In genomic region chr9:114471157-114471556, GRCh38 we compare ENCODE assay signal across 33 cellular contexts. TPM values are rescaled to one million over a fixed set of nuclear protein-coding genes. Genes with fewer than 3 reads are reported as not detected.
A peak's percentile ranks its signal among the peaks of the same experiment; 100 is the strongest.
DNase-seq lines count a peak whose midpoint lies in the region; ATAC-seq, FAIRE-seq and TF ChIP-seq lines count a peak whose summit lies in the region.
"Had no signal": no experiment of that assay in that cellular context is flagged by ENCODE, and none has a peak within 500 bp of the region (broad histone marks: within the 10 kb centered on the region; RNA-seq: fewer than 3 reads in every experiment).

No MANE protein-coding gene starts in this region.

- TF ChIP-seq EP300 in HepG2 (IDR thresholded peaks at IDR 0.05; ENCODE audit: low read depth in 2 of 2, low read length in 2 of 2) (no peak), HepG2 (CRISPR knock-in tag; IDR thresholded peaks at IDR 0.05; ENCODE audit: borderline replicate concordance) (no peak), K562 (IDR thresholded peaks at IDR 0.05; ENCODE audit: low read length) (no peak)

- H3K79me2 ChIP-seq in HepG2 (ENCODE audit: insufficient read depth, low read length) (no peaks in the 10 kb centered on the region), K562 (ENCODE audit: control insufficient read depth, insufficient read depth, low read length) (no peaks in the 10 kb centered on the region)

- CTCF ChIA-PET in HepG2 (lab: Yijun Ruan, JAX; ENCODE audit: low intra/inter-chr PET ratio, low total read pairs) (no interaction called here), RWPE1 (lab: Yijun Ruan, JAX) (interaction anchor here (0.7 kb wide), 1 partner anchor 15 kb away, joined by 3 read pairs; no protein-coding TSS in a partner anchor), K562 (lab: Yijun Ruan, JAX; ENCODE audit: low intra/inter-chr PET ratio) (no interaction called here)

- H3K36me3 ChIP-seq in HepG2 (replicated peaks in 1 of 2; ENCODE audit: control insufficient read depth in 1 of 2, insufficient read depth in 2 of 2, low read length in 2 of 2) (no peaks in the 10 kb centered on the region; a peak in 1 of 5 replicates), right lobe of liver (no peaks in the 10 kb centered on the region), K562 (ENCODE audit: control insufficient read depth, insufficient read depth, low read length) (peaks cover 3% of the 10 kb centered on the region; the same call in 1 of the 3 replicates)
- H3K36me3 ChIP-seq: BE2C; BLaER1; BLaER1 treated with 17β-estradiol and CSF1 and Interleukin-3, amounts not matched to agents 10 nM and 100 nM had no signal

- H3K9me1 ChIP-seq in K562 (ENCODE audit: control insufficient read depth, insufficient read depth, low read length), result no peaks in the 10 kb centered on the region

- H3K27ac ChIP-seq in HepG2 (ENCODE audit: extremely low read length, insufficient read depth, low read length) (no peak overlapping the region), right lobe of liver (no peak overlapping the region), RWPE1 (peak overlapping the region; percentile 81), K562 (ENCODE audit: extremely low read depth, low read depth, low read length) (no peak overlapping the region)
- H3K27ac ChIP-seq: 22Rv1; A549; BLaER1; BLaER1 treated with 17β-estradiol and CSF1 and Interleukin-3, amounts not matched to agents 10 nM and 100 nM; C4-2B had no signal

- no peaks in the 10 kb centered on the region for H3K9me3 ChIP-seq in HepG2 (ENCODE audit: low read length)
- no peaks in the 10 kb centered on the region for H3K9me3 ChIP-seq in right lobe of liver
- no peaks in the 10 kb centered on the region for H3K9me3 ChIP-seq in K562 (replicated peaks; ENCODE audit: control insufficient read depth, insufficient read depth, low read depth, low read length)
- H3K9me3 ChIP-seq: A549, BE2C, BLaER1, Caco-2 had no signal

- H3K27me3 ChIP-seq in HepG2 (ENCODE audit: control insufficient read depth in 1 of 2, insufficient read depth in 2 of 2, low read length in 2 of 2), result no peaks in the 10 kb centered on the region
- no peaks in the 10 kb centered on the region for H3K27me3 ChIP-seq in right lobe of liver
- H3K27me3 ChIP-seq in K562 (ENCODE audit: control insufficient read depth in 2 of 2, insufficient read depth in 2 of 2, low read length in 2 of 2), result no peaks in the 10 kb centered on the region
- H3K27me3 ChIP-seq: BLaER1; BLaER1 treated with 17β-estradiol and CSF1 and Interleukin-3, amounts not matched to agents 10 nM and 100 nM had no signal

- H3K4me2 ChIP-seq in HepG2 (ENCODE audit: low read depth, low read length), result no peak overlapping the region
- no peak overlapping the region for H3K4me2 ChIP-seq in K562 (ENCODE audit: insufficient read depth, low read length)
- H3K4me2 ChIP-seq: A549; BLaER1; BLaER1 treated with 17β-estradiol and CSF1 and Interleukin-3, amounts not matched to agents 10 nM and 100 nM had no signal

- H3K9ac ChIP-seq in HepG2 (ENCODE audit: insufficient read depth, low read depth, low read length) (no peak overlapping the region), K562 (ENCODE audit: insufficient read depth in 1 of 2, low read depth in 2 of 2, low read length in 2 of 2) (no peak overlapping the region)
- H3K9ac ChIP-seq: BLaER1; BLaER1 treated with 17β-estradiol and CSF1 and Interleukin-3, amounts not matched to agents 10 nM and 100 nM had no signal

- TF ChIP-seq CTCF in HepG2 (CRISPR knock-in tag; IDR thresholded peaks at IDR 0.05) (no peak), right lobe of liver (IDR thresholded peaks at IDR 0.05) (no peak), RWPE1 (conservative IDR thresholded peaks at IDR 0.05; ENCODE audit: low read depth) (no peak), K562 (IDR thresholded peaks at IDR 0.05 in 2 of 3, conservative IDR thresholded peaks at IDR 0.05 in 1 of 3; ENCODE audit: insufficient read depth in 2 of 3, low read depth in 1 of 3, low read length in 3 of 3) (no peak)

- H4K20me1 ChIP-seq in HepG2 (ENCODE audit: insufficient read depth, low read length) (no peaks in the 10 kb centered on the region), K562 (replicated peaks; ENCODE audit: control insufficient read depth, insufficient read depth, low read length) (no peaks in the 10 kb centered on the region)
- H4K20me1 ChIP-seq: BLaER1; BLaER1 treated with 17β-estradiol and CSF1 and Interleukin-3, amounts not matched to agents 10 nM and 100 nM had no signal

- intact Hi-C loops in HepG2 (cut with micrococcal nuclease; ENCODE audit: unreplicated experiment) (no loop called here), right lobe of liver (cut with DNase I) (loop anchor here in 1 of 2 donors (10.0 kb wide), 1 partner anchor 56 kb away; no protein-coding TSS in a partner anchor), K562 (cut with micrococcal nuclease) (no loop called here)

- H3K4me1 ChIP-seq in HepG2 (ENCODE audit: insufficient read depth, low read length), result no peaks in the 10 kb centered on the region
- no peaks in the 10 kb centered on the region for H3K4me1 ChIP-seq in right lobe of liver
- H3K4me1 ChIP-seq in K562 (replicated peaks in 1 of 2; ENCODE audit: control insufficient read depth in 2 of 2, insufficient read depth in 2 of 2, low read length in 2 of 2), result peaks cover 0 to 1% of the 10 kb centered on the region in 2 experiments; a peak in 1 of 5 replicates
- H3K4me1 ChIP-seq: A549, BE2C, Caco-2 had no signal

- FAIRE-seq in HepG2 (lab: Jason Lieb, UNC) (no peak), K562 (lab: Jason Lieb, UNC) (no peak)
- FAIRE-seq: A204.1, A549, D721Med had no signal

- TF ChIP-seq POLR2A in HepG2 (IDR thresholded peaks at IDR 0.05; ENCODE audit: insufficient read depth in 1 of 2, low read depth in 2 of 2, low read length in 2 of 2) (no peak), right lobe of liver (IDR thresholded peaks at IDR 0.05) (no peak), K562 (conservative IDR thresholded peaks at IDR 0.05) (no peak)

- no peak for DNase-seq in HepG2 (ENCODE audit: low spot score)
- DNase-seq in right lobe of liver, result no peak
- no peak for DNase-seq in RWPE1 (ENCODE audit: low spot score)
- DNase-seq in K562 (ENCODE audit: extremely low read depth in 1 of 4, low spot score in 3 of 4), result no peak
- DNase-seq in COLO668 (lab: John Stamatoyannopoulos, UW; ENCODE audit: unreplicated experiment), result no peak
- DNase-seq: 8988T; ACHN; AML-193; BE2C; C1 segment of cervical spinal cord; Caco-2; Calu3; CD4-positive, alpha-beta memory T cell; CD4-positive, alpha-beta T cell; CD4-positive, CD25-positive, alpha-beta regulatory T cell; CD8-positive, alpha-beta memory T cell; CD8-positive, alpha-beta T cell; COR-L47; DMS 273 treated with DMSO at 0.1 percent for 48 hours; DMS153; DMS53; DMS79; DMS79 treated with DMSO at 0.1 percent for 48 hours; DND-41; EL had no signal

- TF ChIP-seq RAD21 in HepG2 (CRISPR knock-in tag; IDR thresholded peaks at IDR 0.05), result no peak
- TF ChIP-seq RAD21 in K562 (CRISPR knock-in tag; conservative IDR thresholded peaks at IDR 0.05 in 1 of 2, IDR thresholded peaks at IDR 0.05 in 1 of 2), result no peak

- in situ Hi-C loops in HepG2 (cut with HindIII; ENCODE audit: extremely low pct_ligation_motif_present, low pct_unique_long_range_greater_than_20kb), result no loop called here
- in situ Hi-C loops in K562 (cut with MboI), result no loop called here

- H2AFZ ChIP-seq in HepG2 (ENCODE audit: low read length) (no peak overlapping the region), K562 (ENCODE audit: low read depth, low read length) (no peak overlapping the region)

- POLR2A ChIA-PET in HepG2 (lab: Yijun Ruan, JAX), result no interaction called here
- POLR2A ChIA-PET in RWPE1 (lab: Yijun Ruan, JAX; ENCODE audit: low non-redundant PET), result no interaction called here
- POLR2A ChIA-PET in K562 (lab: Yijun Ruan, JAX), result no interaction called here

- ATAC-seq in HepG2, result no peak
- ATAC-seq in right lobe of liver, result no peak
- no peak for ATAC-seq in K562
- ATAC-seq in HG03108 (IDR thresholded peaks at IDR 0.05; ENCODE audit: unreplicated experiment), result no peak
- ATAC-seq: A549; CD8-positive, alpha-beta T cell had no signal

- BruUV-seq in HepG2 (replicated peaks; lab: Mats Ljungman, UMichigan), result no TSS peak
- BruUV-seq in K562 (replicated peaks; lab: Mats Ljungman, UMichigan), result no TSS peak

- H3K4me3 ChIP-seq in HepG2 (replicated peaks in 1 of 3; ENCODE audit: insufficient read depth in 1 of 3, low read depth in 2 of 3, low read length in 3 of 3) (no peak overlapping the region), right lobe of liver (no peak overlapping the region), K562 (no peak overlapping the region)
- H3K4me3 ChIP-seq: A549; BLaER1; BLaER1 treated with 17β-estradiol and CSF1 and Interleukin-3, amounts not matched to agents 10 nM and 100 nM had no signal

- WGBS in HepG2 (ENCODE audit: low lambda C conversion rate), result 90% methylated on average over 3 of the region's 4 CpGs
- 86% methylated on average over 3 of the region's 4 CpGs for WGBS in right lobe of liver (ENCODE audit: insufficient coverage, low coverage, low lambda C conversion rate, missing lambda C conversion rate)
- WGBS in K562 (ENCODE audit: insufficient coverage, low coverage, missing lambda C conversion rate), result 89% methylated on average over 3 of the region's 4 CpGs

RNA-seq across cellular contexts. Expression of gene WHRN, which starts 34.1 kb away (rescaled TPM):
- total RNA-seq in HepG2 (2016; rRNA removed; fragmentation: Illumina TruSeq; extraction: Trizol) (1.8 and 2.3 TPM in 2 replicates), right lobe of liver (1 to 10 TPM; 2.1 to 3.7 (median 2.7) TPM), K562 (2014; rRNA removed) (9.0 and 10.1 TPM in 2 replicates), K562 (2014; rRNA removed; fragmentation: Illumina TruSeq; extraction: Trizol) (1.1 and 2.0 TPM in 2 replicates), K562 (2015; rRNA removed; fragmentation: Illumina TruSeq; extraction: Trizol) (3.0 and 3.5 TPM in 2 replicates), K562 (2021) (14.1 and 17.1 TPM in 2 replicates)
- total RNA-seq in HepG2 (2016; cell fraction: cytosol; rRNA removed; fragmentation: Illumina TruSeq; extraction: Trizol; ENCODE audit: low read depth), result 0.51 and 0.97 TPM in 2 replicates
- 1.1 and 2.7 TPM in 2 replicates for total RNA-seq in HepG2 (2016; cell fraction: insoluble cytoplasmic fraction; rRNA removed; fragmentation: Illumina TruSeq; extraction: Trizol)
- 1.5 and 2.5 TPM in 2 replicates for total RNA-seq in HepG2 (2016; cell fraction: membrane; rRNA removed; fragmentation: Illumina TruSeq; extraction: Trizol)
- total RNA-seq in HepG2 (2016; cell fraction: nucleus; rRNA removed; fragmentation: Illumina TruSeq; extraction: Trizol), result 6.3 and 6.6 TPM in 2 replicates
- polyA plus RNA-seq in HepG2 (2011; rRNA removed) (5.3 and 5.8 TPM in 2 replicates), K562 (2011; rRNA removed) (3.0 and 5.3 TPM in 2 replicates), K562 (2014; fragmentation: Illumina TruSeq; extraction: Trizol) (5.1 and 6.2 TPM in 2 replicates), K562 (2014; fragmentation: Nextera tagmentation; extraction: Ambion mirVana) (under 1 TPM; 0.31 TPM), K562 (2014; rRNA removed) (10.4 and 10.5 TPM in 2 replicates)
- 1.8 and 2.4 TPM in 2 replicates for polyA plus RNA-seq in HepG2 (2011; cell fraction: cytosol; rRNA removed)
- 43.6 and 56.3 TPM in 2 replicates for polyA plus RNA-seq in HepG2 (2011; cell fraction: nucleus; rRNA removed)
- polyA plus RNA-seq in HepG2 (2012), result 4.9 and 5.7 TPM in 2 replicates
- polyA plus RNA-seq in HepG2 (2016; cell fraction: cytosol; fragmentation: Illumina TruSeq; extraction: Trizol; ENCODE audit: low read depth), result 0.68 and 0.91 TPM in 2 replicates
- polyA plus RNA-seq in HepG2 (2016; cell fraction: insoluble cytoplasmic fraction; fragmentation: Illumina TruSeq; extraction: Trizol; ENCODE audit: low read depth), result 2.5 and 3.9 TPM in 2 replicates
- 1.9 and 2.8 TPM in 2 replicates for polyA plus RNA-seq in HepG2 (2016; cell fraction: membrane; fragmentation: Illumina TruSeq; extraction: Trizol; ENCODE audit: low read depth)
- 15.3 TPM in 2 replicates for polyA plus RNA-seq in HepG2 (2016; cell fraction: nucleus; fragmentation: Illumina TruSeq; extraction: Trizol; ENCODE audit: insufficient read depth, low read depth)
- polyA minus RNA-seq in HepG2 (2011; rRNA and poly(A)+ RNA removed; ENCODE audit: low replicate concordance), result 3.2 and 4.6 TPM in 2 replicates
- polyA minus RNA-seq in HepG2 (2011; cell fraction: cytosol; rRNA and poly(A)+ RNA removed), result 1.2 and 2.5 TPM in 2 replicates
- 9.1 and 12.0 TPM in 2 replicates for polyA minus RNA-seq in HepG2 (2011; cell fraction: nucleus; rRNA and poly(A)+ RNA removed)
- total RNA-seq in K562 (2011; cell fraction: chromatin; rRNA removed; ENCODE audit: low replicate concordance), result 13.7 and 31.3 TPM in 2 replicates
- 20.9 and 25.0 TPM in 2 replicates for total RNA-seq in K562 (2011; cell fraction: nucleolus; rRNA removed)
- total RNA-seq in K562 (2011; cell fraction: nucleoplasm; rRNA removed), result 17.4 and 19.4 TPM in 2 replicates
- 3.4 and 4.9 TPM in 2 replicates for polyA plus RNA-seq in K562 (2011; cell fraction: cytosol; rRNA removed)
- polyA plus RNA-seq in K562 (2011; cell fraction: nucleus; rRNA removed), result 39.6 and 62.6 TPM in 2 replicates
- polyA plus RNA-seq in K562 (2012), result 10.1 and 16.2 TPM in 2 replicates
- polyA minus RNA-seq in K562 (2011; rRNA and poly(A)+ RNA removed), result 0.84 and 1.2 TPM in 2 replicates
- 3.1 and 3.9 TPM in 2 replicates for polyA minus RNA-seq in K562 (2011; cell fraction: cytosol; rRNA and poly(A)+ RNA removed)
- polyA minus RNA-seq in K562 (2011; cell fraction: nucleus; rRNA and poly(A)+ RNA removed), result 14.1 and 15.1 TPM in 2 replicates
